In the genomic region with DNA sequence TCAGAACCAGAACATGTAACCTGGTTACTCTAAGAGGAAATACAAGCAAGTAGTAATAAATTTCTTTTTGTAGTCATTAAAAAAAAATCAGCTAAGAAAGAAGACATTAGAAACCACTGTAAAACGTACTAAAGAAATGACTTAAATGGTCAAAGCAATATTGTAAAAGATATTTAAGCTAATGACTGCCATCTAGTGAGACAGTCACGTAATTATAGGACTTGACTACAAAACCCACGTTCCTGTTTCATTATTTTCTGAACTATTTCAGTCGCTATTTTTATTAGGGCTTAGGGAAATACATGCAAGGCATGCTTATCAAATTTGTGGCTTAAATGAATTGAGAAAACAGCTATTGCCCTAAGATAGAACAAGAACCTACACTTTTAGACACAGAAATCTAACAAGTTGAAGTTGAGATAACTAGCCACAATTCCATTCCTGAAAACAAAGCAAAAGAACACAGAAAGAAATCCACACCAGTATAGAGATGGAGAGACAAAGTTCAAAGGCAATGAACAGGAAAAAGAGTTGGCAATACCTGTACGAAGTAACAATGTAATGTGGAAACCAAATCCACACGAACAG, we compare ENCODE assay signal across 8 cellular contexts. TPM values are rescaled to one million over a fixed set of nuclear protein-coding genes. Genes with fewer than 3 reads are reported as not detected.
DNase-seq lines count a peak whose midpoint lies in the region; ATAC-seq, FAIRE-seq and TF ChIP-seq lines count a peak whose summit lies in the region.

No MANE protein-coding gene starts in this region.

- peaks cover 5% of the 10 kb centered on the region for H3K36me3 ChIP-seq in H7 (replicated peaks; ENCODE audit: control insufficient read depth, insufficient read depth, low read length)

- no peak for ATAC-seq in GM19324 (IDR thresholded peaks at IDR 0.05; ENCODE audit: low FRiP score, unreplicated experiment)

- H3K4me3 ChIP-seq in H7 (ENCODE audit: insufficient read depth, low read depth, low read length), result no peak overlapping the region

- H3K27me3 ChIP-seq in H7 (ENCODE audit: control insufficient read depth, insufficient read depth, low read length), result no peaks in the 10 kb centered on the region

- TF ChIP-seq POLR2A in H54 (IDR thresholded peaks at IDR 0.05; ENCODE audit: low read depth, low read length), result no peak

- H3K27ac ChIP-seq in substantia nigra (ENCODE audit: low read depth, low read length, poor library complexity, severe bottlenecking), result no peak overlapping the region

- FAIRE-seq in H54 (lab: Jason Lieb, UNC), result no peak

- DNase-seq in DMS153 (lab: John Stamatoyannopoulos, UW) (peak; percentile 35), H7 (peak; percentile 24), NCI-H446 treated with DMSO at 0.1 percent for 48 hours (lab: John Stamatoyannopoulos, UW) (peak; percentile 8), cerebellar cortex (ENCODE audit: low spot score) (peak; percentile 54), middle frontal gyrus (ENCODE audit: extremely low spot score, low spot score) (peak; percentile 22), substantia nigra (lab: John Stamatoyannopoulos, UW) (no peak), H54 (ENCODE audit: insufficient read length, low spot score) (no peak)

RNA-seq across cellular contexts. Expression of gene ALG5, which starts 17.9 kb away (rescaled TPM):
- total RNA-seq in H7 (2014; rRNA removed; shearing (Covaris generic)), result 16.9 and 17.6 TPM in 2 replicates

RNA-seq across cellular contexts. Expression of gene EXOSC8, which starts 19.3 kb away (rescaled TPM):
- total RNA-seq in H7 (2014; rRNA removed; shearing (Covaris generic)), result 82.2 and 91.9 TPM in 2 replicates

Comparison
In these comparisons a context has a peak if more than half of its experiments do, and no peak if none do; other contexts are left out.
1. DNase-seq: peak in DMS153 (single experiment), H7 (single experiment), NCI-H446 treated with DMSO at 0.1 percent for 48 hours (single experiment), cerebellar cortex (single experiment) and middle frontal gyrus (single experiment); none in substantia nigra (0 of 49) and H54 (single experiment).